ENCODE assay signal across 1 cellular context in the genomic region with DNA sequence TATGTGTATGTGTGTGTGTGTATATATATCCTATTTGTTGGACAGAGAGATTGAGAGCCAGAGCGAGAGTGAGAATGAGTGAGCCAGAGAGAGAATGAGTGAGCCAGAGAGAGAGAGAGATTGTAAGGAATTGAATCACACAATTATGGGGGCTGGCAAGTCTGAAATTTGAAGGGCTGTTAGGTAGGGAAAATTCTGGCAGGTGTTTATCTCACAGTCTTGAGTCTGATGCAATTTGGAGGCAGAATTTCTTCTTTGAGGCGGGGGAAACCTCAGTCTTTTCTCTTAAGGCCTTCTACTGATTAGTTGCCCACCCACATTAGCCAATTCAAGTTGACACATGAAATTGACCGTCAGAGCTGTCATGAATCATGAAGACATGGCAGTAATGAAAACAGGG.
TF ChIP-seq lines count a peak whose summit lies in the region.

No MANE protein-coding gene starts in this region.

TF ChIP-seq in endothelial cell of umbilical vein, 7 proteins besides CTCF, POLR2A, EP300 and RAD21 (continued from another document):
- no peak for TF ChIP-seq EZH2 (IDR thresholded peaks at IDR 0.05; ENCODE audit: borderline replicate concordance, low read depth, low read length, severe bottlenecking)
- TF ChIP-seq GATA2 (IDR thresholded peaks at IDR 0.05; ENCODE audit: insufficient read depth, insufficient read length, low read depth, low read length): no peak
- no peak for TF ChIP-seq MYC (IDR thresholded peaks at IDR 0.05; ENCODE audit: low read depth, low read length)
- no peak for TF ChIP-seq POLR2AphosphoS5 (IDR thresholded peaks at IDR 0.05; ENCODE audit: insufficient read depth, low read depth, low read length)
